ENCODE assay signal across 20 cellular contexts in the genomic region with DNA sequence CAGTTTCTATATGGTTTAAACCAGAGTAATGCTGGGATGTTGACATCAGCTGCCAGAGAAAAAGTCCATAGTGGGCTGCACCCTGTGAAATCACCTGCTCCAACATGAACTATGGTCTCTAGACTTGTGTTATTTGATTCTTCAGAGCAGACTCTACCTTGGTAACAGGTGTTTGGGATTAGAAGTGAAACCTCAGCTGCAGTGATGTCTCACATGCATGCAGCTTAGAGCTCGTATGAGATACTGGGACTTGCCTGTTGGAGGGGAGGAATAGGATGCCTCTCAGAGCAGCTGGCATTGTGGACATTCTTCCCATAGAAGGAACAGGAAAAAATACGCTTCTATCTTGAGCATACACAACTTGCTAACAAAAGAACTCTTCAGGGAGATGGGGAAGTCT.
DNase-seq lines count a peak whose midpoint lies in the region; ATAC-seq, FAIRE-seq and TF ChIP-seq lines count a peak whose summit lies in the region.
"Had no signal": no experiment of that assay in that cellular context is flagged by ENCODE, and none has a peak within 500 bp of the region (broad histone marks: within the 10 kb centered on the region; RNA-seq: fewer than 3 reads in every experiment).

No MANE protein-coding gene starts in this region.

- DNase-seq in DMS53 (lab: John Stamatoyannopoulos, UW) = peak; percentile 87
- DNase-seq in ascending aorta (ENCODE audit: low spot score in 2 of 2) = no peak
- no peak for DNase-seq in pancreas
- no peak for DNase-seq in activated CD4-positive, CD25-positive, alpha-beta regulatory T cell (lab: John Stamatoyannopoulos, UW)
- DNase-seq in GOT3 (lab: John Stamatoyannopoulos, UW) = no peak
- no peak for DNase-seq in activated CD4-positive, alpha-beta T cell treated with anti-CD3 and anti-CD28 coated beads for 48 hours
- DNase-seq in COR-L47 (lab: John Stamatoyannopoulos, UW) = no peak
- DNase-seq: DMS79 treated with DMSO at 0.1 percent for 48 hours, H7, HFFc6, NCI-H1092, NCI-H146, NCI-H2081 treated with DMSO at 0.1 percent for 48 hours, NCI-H774, Right ventricle myocardium superior had no signal

- no peak for TF ChIP-seq CTCF in HEK293 (tag by site-specific recombination; IDR thresholded peaks at IDR 0.05)
- no peak for TF ChIP-seq CTCF in ascending aorta (IDR thresholded peaks at IDR 0.05)
- TF ChIP-seq CTCF in pancreas (IDR thresholded peaks at IDR 0.05) = no peak

- FAIRE-seq in pancreas (lab: Jason Lieb, UNC) = no peak
- FAIRE-seq: A549, HepG2, K562 had no signal

- 17 to 24% methylated on average over 2 of the region's 2 CpGs for WGBS in pancreas, 2 donors

- POLR2A ChIA-PET in HEK293 (lab: Yijun Ruan, JAX) = no interaction called here

- H3K36me3 ChIP-seq in HEK293 (ENCODE audit: control insufficient read depth in 2 of 2, insufficient read depth in 1 of 2, low read length in 2 of 2) = no peaks in the 10 kb centered on the region
- no peaks in the 10 kb centered on the region for H3K36me3 ChIP-seq in ascending aorta
- no peaks in the 10 kb centered on the region for H3K36me3 ChIP-seq in pancreas

- CTCF ChIA-PET in HEK293 (lab: Yijun Ruan, JAX) = interaction anchor here (0.5 to 1.3 kb wide), 3 partner anchors 8 to 83 kb away, joined by 3 to 4 read pairs (median 4); no protein-coding TSS in a partner anchor

- H3K9me3 ChIP-seq in HEK293 (ENCODE audit: control insufficient read depth, insufficient read depth, low read depth, low read length) = no peaks in the 10 kb centered on the region
- H3K9me3 ChIP-seq in ascending aorta = peaks cover 0 to 10% of the 10 kb centered on the region in 2 donors
- no peaks in the 10 kb centered on the region for H3K9me3 ChIP-seq in pancreas
- H3K9me3 ChIP-seq: A549 had no signal

- H3K4me3 ChIP-seq in HEK293 (ENCODE audit: low read depth, low read length) = no peak overlapping the region
- H3K4me3 ChIP-seq in ascending aorta = no peak overlapping the region
- H3K4me3 ChIP-seq in pancreas = no peak overlapping the region
- H3K4me3 ChIP-seq: A549, K562 had no signal

- H3K4me1 ChIP-seq in HEK293 (ENCODE audit: control insufficient read depth, insufficient read depth, low read length) (no peaks in the 10 kb centered on the region), ascending aorta (peaks cover 2 to 8% of the 10 kb centered on the region in 2 donors), pancreas (no peaks in the 10 kb centered on the region)
- H3K4me1 ChIP-seq: A549 had no signal

- no peaks in the 10 kb centered on the region for H3K27me3 ChIP-seq in ascending aorta
- H3K27me3 ChIP-seq in pancreas = no peaks in the 10 kb centered on the region

- H3K27ac ChIP-seq in HEK293 (ENCODE audit: extremely low read depth, low read depth, low read length) (no peak overlapping the region), ascending aorta (peak overlapping the region; percentile 24 to 30), pancreas (no peak overlapping the region)
- H3K27ac ChIP-seq: A549, HL-60 had no signal

- peak in 3 of 4 donors; percentile 43 to 57 (median 55) for ATAC-seq in pancreas
- ATAC-seq: A549, HepG2, K562 had no signal

- intact Hi-C loops in ascending aorta (cut with DNase I) (no loop called here), pancreas (cut with DNase I) (no loop called here)

TF ChIP-seq in HEK293, 187 proteins besides CTCF, POLR2A, EP300 and RAD21:
- TF ChIP-seq SCRT1 (tag by site-specific recombination; IDR thresholded peaks at IDR 0.05; ENCODE audit: borderline replicate concordance) (0 out of 2 replicates have a peak, but pooled peaks have one; percentile 32), ZEB2 (tag by site-specific recombination; IDR thresholded peaks at IDR 0.05) (no peak), SCRT2 (tag by site-specific recombination; IDR thresholded peaks at IDR 0.05) (peak; percentile 75), ZNF366 (tag by site-specific recombination; conservative IDR thresholded peaks at IDR 0.05) (no peak)
- TF ChIP-seq, protein P1, sequence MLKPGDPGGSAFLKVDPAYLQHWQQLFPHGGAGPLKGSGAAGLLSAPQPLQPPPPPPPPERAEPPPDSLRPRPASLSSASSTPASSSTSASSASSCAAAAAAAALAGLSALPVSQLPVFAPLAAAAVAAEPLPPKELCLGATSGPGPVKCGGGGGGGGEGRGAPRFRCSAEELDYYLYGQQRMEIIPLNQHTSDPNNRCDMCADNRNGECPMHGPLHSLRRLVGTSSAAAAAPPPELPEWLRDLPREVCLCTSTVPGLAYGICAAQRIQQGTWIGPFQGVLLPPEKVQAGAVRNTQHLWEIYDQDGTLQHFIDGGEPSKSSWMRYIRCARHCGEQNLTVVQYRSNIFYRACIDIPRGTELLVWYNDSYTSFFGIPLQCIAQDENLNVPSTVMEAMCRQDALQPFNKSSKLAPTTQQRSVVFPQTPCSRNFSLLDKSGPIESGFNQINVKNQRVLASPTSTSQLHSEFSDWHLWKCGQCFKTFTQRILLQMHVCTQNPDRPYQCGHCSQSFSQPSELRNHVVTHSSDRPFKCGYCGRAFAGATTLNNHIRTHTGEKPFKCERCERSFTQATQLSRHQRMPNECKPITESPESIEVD (tag by site-specific recombination; IDR thresholded peaks at IDR 0.05) = no peak
- TF ChIP-seq, protein P2, sequence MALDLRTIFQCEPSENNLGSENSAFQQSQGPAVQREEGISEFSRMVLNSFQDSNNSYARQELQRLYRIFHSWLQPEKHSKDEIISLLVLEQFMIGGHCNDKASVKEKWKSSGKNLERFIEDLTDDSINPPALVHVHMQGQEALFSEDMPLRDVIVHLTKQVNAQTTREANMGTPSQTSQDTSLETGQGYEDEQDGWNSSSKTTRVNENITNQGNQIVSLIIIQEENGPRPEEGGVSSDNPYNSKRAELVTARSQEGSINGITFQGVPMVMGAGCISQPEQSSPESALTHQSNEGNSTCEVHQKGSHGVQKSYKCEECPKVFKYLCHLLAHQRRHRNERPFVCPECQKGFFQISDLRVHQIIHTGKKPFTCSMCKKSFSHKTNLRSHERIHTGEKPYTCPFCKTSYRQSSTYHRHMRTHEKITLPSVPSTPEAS (tag by site-specific recombination; IDR thresholded peaks at IDR 0.05) = no peak

Comparison
In these comparisons a context has a peak if more than half of its experiments do, and no peak if none do; other contexts are left out.
1. H3K27ac ChIP-seq: peak in ascending aorta (2 of 2); none in HEK293 (single experiment) and pancreas (0 of 4).